18 cellular contexts compared by ENCODE assay signal in genomic region chr9:120338340-120338739, GRCh38.
DNase-seq lines count a peak whose midpoint lies in the region; ATAC-seq, FAIRE-seq and TF ChIP-seq lines count a peak whose summit lies in the region.
"Had no signal": no experiment of that assay in that cellular context is flagged by ENCODE, and none has a peak within 500 bp of the region (broad histone marks: within the 10 kb centered on the region; RNA-seq: fewer than 3 reads in every experiment).

No MANE protein-coding gene starts in this region.

- no peak overlapping the region for H2BK5ac ChIP-seq in H9 (ENCODE audit: insufficient read length, low read length)

- H3K56ac ChIP-seq in H9 (ENCODE audit: insufficient read length, low read depth, low read length), result no peak overlapping the region

- H4K20me1 ChIP-seq in H9 (ENCODE audit: control insufficient read depth, insufficient read depth, insufficient read length) (no peaks in the 10 kb centered on the region), K562 (replicated peaks; ENCODE audit: control insufficient read depth, insufficient read depth, low read length) (no peaks in the 10 kb centered on the region)
- H4K20me1 ChIP-seq: BLaER1 treated with 17β-estradiol and CSF1 and Interleukin-3, amounts not matched to agents 10 nM and 100 nM had no signal

- no peak overlapping the region for H2AK5ac ChIP-seq in H9 (ENCODE audit: insufficient read length, low read length)

- H4K5ac ChIP-seq in H9 (ENCODE audit: insufficient read length, low read depth, low read length), result no peak overlapping the region

- H2AFZ ChIP-seq in H9 (ENCODE audit: low read length), result no peak overlapping the region
- H2AFZ ChIP-seq in K562 (ENCODE audit: low read depth, low read length), result no peak overlapping the region

- no peak overlapping the region for H3K4me3 ChIP-seq in K562
- H3K4me3 ChIP-seq in gastrocnemius medialis, result no peak overlapping the region
- H3K4me3 ChIP-seq: BLaER1 treated with 17β-estradiol and CSF1 and Interleukin-3, amounts not matched to agents 10 nM and 100 nM had no signal

- peak; percentile 29 for DNase-seq in activated CD8-positive, alpha-beta memory T cell treated with anti-CD3 and anti-CD28 coated beads, Interleukin-2, amount 10 ng/mL, durations not matched to agents 7 days and 5 days
- DNase-seq in activated CD8-positive, alpha-beta memory T cell treated with anti-CD3 and anti-CD28 coated beads for 24 hours, result no peak
- DNase-seq in H9, result no peak
- no peak for DNase-seq in K562 (ENCODE audit: extremely low read depth in 1 of 4, low spot score in 3 of 4)
- no peak for DNase-seq in gastrocnemius medialis
- no peak for DNase-seq in foreskin keratinocyte
- DNase-seq: AML-193; Calu3; CD4-positive, alpha-beta T cell; DMS 273 treated with DMSO at 0.1 percent for 48 hours; GOT3; HCEC 1CT; HFFc6 had no signal

- no peak for ATAC-seq in activated CD8-positive, alpha-beta memory T cell treated with anti-CD3 and anti-CD28 coated beads, Interleukin-2, amount 10 ng/mL, durations not matched to agents 7 days and 5 days
- 0 out of 3 replicates have a peak, but pooled peaks have one; percentile 48 for ATAC-seq in K562
- peak; percentile 24 for ATAC-seq in stimulated activated memory B cell treated with anti-CD40 and anti-IgM and Interleukin-4, amounts not matched to agents 10 μg/mL and 1 μg/mL and 100 μg/mL, for 72 hours
- ATAC-seq in gastrocnemius medialis, result no peak
- ATAC-seq in GM21528 (IDR thresholded peaks at IDR 0.05; ENCODE audit: low FRiP score, unreplicated experiment), result no peak
- no peak for ATAC-seq in foreskin keratinocyte

- no peak overlapping the region for H2BK12ac ChIP-seq in H9 (ENCODE audit: insufficient read length, low read depth, low read length)

- FAIRE-seq in K562 (lab: Jason Lieb, UNC), result no peak
- FAIRE-seq: GM12891 had no signal

- no peak overlapping the region for H4K91ac ChIP-seq in H9 (ENCODE audit: insufficient read length, low read depth, low read length)

- POLR2A ChIA-PET in K562 (lab: Yijun Ruan, JAX), result no interaction called here

- H3K4me2 ChIP-seq in H9 (ENCODE audit: insufficient read depth, insufficient read length, low read length), result no peak overlapping the region
- H3K4me2 ChIP-seq in K562 (ENCODE audit: insufficient read depth, low read length), result no peak overlapping the region
- H3K4me2 ChIP-seq: BLaER1 treated with 17β-estradiol and CSF1 and Interleukin-3, amounts not matched to agents 10 nM and 100 nM had no signal

- no peak overlapping the region for H3T11ph ChIP-seq in H9 (ENCODE audit: low read length)

- H2BK20ac ChIP-seq in H9 (ENCODE audit: low read depth, low read length, poor library complexity, severe bottlenecking), result no peak overlapping the region

- no CpG with 5 or more reads among the region's 2 CpGs for WGBS in H9 (ENCODE audit: extremely low coverage, insufficient read length, low lambda C conversion rate)
- WGBS in K562 (ENCODE audit: insufficient coverage, low coverage, missing lambda C conversion rate), result 0% methylated on average over 2 of the region's 2 CpGs

- intact Hi-C loops in K562 (cut with micrococcal nuclease) (no loop called here), gastrocnemius medialis (cut with DNase I; ENCODE audit: low total_unique reads) (no loop called here)

- no peak overlapping the region for H3K18ac ChIP-seq in H9 (ENCODE audit: insufficient read length, low read depth, low read length)

- peaks cover 7% of the 10 kb centered on the region for H3K4me1 Mint-ChIP-seq in activated CD8-positive, alpha-beta memory T cell treated with anti-CD3 and anti-CD28 coated beads, Interleukin-2, amount 10 ng/mL, durations not matched to agents 7 days and 5 days
- H3K4me1 Mint-ChIP-seq in H9, result peaks cover 0 to 4% of the 10 kb centered on the region in 2 experiments; a peak in 1 of 4 replicates
- H3K4me1 Mint-ChIP-seq in stimulated activated memory B cell treated with anti-CD40 and anti-IgM and Interleukin-4, amounts not matched to agents 10 μg/mL and 1 μg/mL and 100 μg/mL, for 72 hours, result no peaks in the 10 kb centered on the region

- no peak overlapping the region for H3K4me3 Mint-ChIP-seq in activated CD8-positive, alpha-beta memory T cell treated with anti-CD3 and anti-CD28 coated beads, Interleukin-2, amount 10 ng/mL, durations not matched to agents 7 days and 5 days
- no peak overlapping the region for H3K4me3 Mint-ChIP-seq in H9
- no peak overlapping the region for H3K4me3 Mint-ChIP-seq in stimulated activated memory B cell treated with anti-CD40 and anti-IgM and Interleukin-4, amounts not matched to agents 10 μg/mL and 1 μg/mL and 100 μg/mL, for 72 hours
- H3K4me3 Mint-ChIP-seq: CD4-positive, alpha-beta T cell; HFFc6 had no signal

- no peaks in the 10 kb centered on the region for H3K79me1 ChIP-seq in H9 (ENCODE audit: insufficient read depth, low read depth, low read length, poor library complexity, severe bottlenecking)

- BruUV-seq in K562 (replicated peaks; lab: Mats Ljungman, UMichigan), result no TSS peak

- H3K27ac ChIP-seq in H9 (ENCODE audit: insufficient read length, low read depth, low read length) (no peak overlapping the region), K562 (ENCODE audit: extremely low read depth, low read depth, low read length) (no peak overlapping the region), gastrocnemius medialis (no peak overlapping the region), foreskin keratinocyte (no peak overlapping the region)
- H3K27ac ChIP-seq: 22Rv1; BLaER1 treated with 17β-estradiol and CSF1 and Interleukin-3, amounts not matched to agents 10 nM and 100 nM had no signal

- no peak overlapping the region for H3K14ac ChIP-seq in H9 (ENCODE audit: insufficient read depth, low read length)

- H3K27me3 ChIP-seq in H9 (ENCODE audit: insufficient read depth, low read length), result no peaks in the 10 kb centered on the region
- peaks cover 0 to 5% of the 10 kb centered on the region in 2 experiments; a peak in 2 of 5 replicates for H3K27me3 ChIP-seq in K562 (ENCODE audit: control insufficient read depth in 2 of 2, insufficient read depth in 2 of 2, low read length in 2 of 2)
- no peaks in the 10 kb centered on the region for H3K27me3 ChIP-seq in gastrocnemius medialis
- H3K27me3 ChIP-seq in foreskin keratinocyte, result no peaks in the 10 kb centered on the region
- H3K27me3 ChIP-seq: BLaER1 treated with 17β-estradiol and CSF1 and Interleukin-3, amounts not matched to agents 10 nM and 100 nM had no signal

- in situ Hi-C loops in K562 (cut with MboI), result no loop called here
- in situ Hi-C loops in gastrocnemius medialis (cut with MboI; ENCODE audit: low sequenced_read_pairs in 4 of 4), result loop anchor here in 1 of 4 donors (25.0 kb wide), 1 partner anchor 376 kb away; no protein-coding TSS in a partner anchor

- H3K79me2 ChIP-seq in H9 (ENCODE audit: insufficient read depth, low read length) (no peaks in the 10 kb centered on the region), K562 (ENCODE audit: control insufficient read depth, insufficient read depth, low read length) (no peaks in the 10 kb centered on the region)

- peaks cover 11% of the 10 kb centered on the region for H3K27me3 Mint-ChIP-seq in activated CD8-positive, alpha-beta memory T cell treated with anti-CD3 and anti-CD28 coated beads, Interleukin-2, amount 10 ng/mL, durations not matched to agents 7 days and 5 days
- H3K27me3 Mint-ChIP-seq in H9 (ENCODE audit: low read depth), result no peaks in the 10 kb centered on the region
- H3K27me3 Mint-ChIP-seq in stimulated activated memory B cell treated with anti-CD40 and anti-IgM and Interleukin-4, amounts not matched to agents 10 μg/mL and 1 μg/mL and 100 μg/mL, for 72 hours, result no peaks in the 10 kb centered on the region

- no peak overlapping the region for H4K8ac ChIP-seq in H9 (replicated peaks; ENCODE audit: insufficient read length, low read depth, low read length)

- TF ChIP-seq POLR2A in K562 (conservative IDR thresholded peaks at IDR 0.05), result no peak
- no peak for TF ChIP-seq POLR2A in gastrocnemius medialis (IDR thresholded peaks at IDR 0.05)

- H3K27ac Mint-ChIP-seq in activated CD8-positive, alpha-beta memory T cell treated with anti-CD3 and anti-CD28 coated beads, Interleukin-2, amount 10 ng/mL, durations not matched to agents 7 days and 5 days, result no peak overlapping the region
- no peak overlapping the region for H3K27ac Mint-ChIP-seq in H9
- no peak overlapping the region for H3K27ac Mint-ChIP-seq in stimulated activated memory B cell treated with anti-CD40 and anti-IgM and Interleukin-4, amounts not matched to agents 10 μg/mL and 1 μg/mL and 100 μg/mL, for 72 hours
- H3K27ac Mint-ChIP-seq: CD4-positive, alpha-beta T cell; HFFc6 had no signal

- CTCF ChIA-PET in activated CD8-positive, alpha-beta memory T cell treated with anti-CD3 and anti-CD28 coated beads, Interleukin-2, amount 10 ng/mL, durations not matched to agents 7 days and 5 days (lab: Charles Lee), result no interaction called here
- CTCF ChIA-PET in K562 (lab: Yijun Ruan, JAX; ENCODE audit: low intra/inter-chr PET ratio), result no interaction called here

- H3K4me1 ChIP-seq in H9 (ENCODE audit: insufficient read depth, low read length) (no peaks in the 10 kb centered on the region), K562 (replicated peaks in 1 of 2; ENCODE audit: control insufficient read depth in 2 of 2, insufficient read depth in 2 of 2, low read length in 2 of 2) (no peaks in the 10 kb centered on the region), gastrocnemius medialis (no peaks in the 10 kb centered on the region), foreskin keratinocyte (peaks cover 10% of the 10 kb centered on the region)

- H3K4ac ChIP-seq in H9 (ENCODE audit: low read depth, low read length), result no peak overlapping the region

- TF ChIP-seq CTCF in H9 (conservative IDR thresholded peaks at IDR 0.05) (peak; percentile 29; the same call in 2 of the 3 replicates), K562 (IDR thresholded peaks at IDR 0.05 in 2 of 3, conservative IDR thresholded peaks at IDR 0.05 in 1 of 3; ENCODE audit: insufficient read depth in 2 of 3, low read depth in 1 of 3, low read length in 3 of 3) (0 out of 6 replicates have a peak, but pooled peaks of 1 of the 3 experiments have one; percentile 13), gastrocnemius medialis (IDR thresholded peaks at IDR 0.05 in 4 of 5, conservative IDR thresholded peaks at IDR 0.05 in 1 of 5) (no peak), foreskin keratinocyte (conservative IDR thresholded peaks at IDR 0.05) (no peak)

- H3K36me3 ChIP-seq in K562 (ENCODE audit: control insufficient read depth, insufficient read depth, low read length), result no peaks in the 10 kb centered on the region
- H3K36me3 ChIP-seq in gastrocnemius medialis, result no peaks in the 10 kb centered on the region
- H3K36me3 ChIP-seq: BLaER1 treated with 17β-estradiol and CSF1 and Interleukin-3, amounts not matched to agents 10 nM and 100 nM had no signal

- TF ChIP-seq EP300 in K562 (IDR thresholded peaks at IDR 0.05; ENCODE audit: low read length), result no peak

- no peak for TF ChIP-seq RAD21 in K562 (CRISPR knock-in tag; conservative IDR thresholded peaks at IDR 0.05 in 1 of 2, IDR thresholded peaks at IDR 0.05 in 1 of 2)

- no peaks in the 10 kb centered on the region for H3K9me1 ChIP-seq in K562 (ENCODE audit: control insufficient read depth, insufficient read depth, low read length)

- no peak overlapping the region for H3K9ac ChIP-seq in H9 (ENCODE audit: extremely low read depth, insufficient read length, low read length)
- no peak overlapping the region for H3K9ac ChIP-seq in K562 (ENCODE audit: insufficient read depth in 1 of 2, low read depth in 2 of 2, low read length in 2 of 2)
- H3K9ac ChIP-seq: BLaER1 treated with 17β-estradiol and CSF1 and Interleukin-3, amounts not matched to agents 10 nM and 100 nM had no signal

- no peak overlapping the region for H2BK120ac ChIP-seq in H9 (ENCODE audit: low read depth, low read length, poor library complexity, severe bottlenecking)

- H3K9me3 Mint-ChIP-seq in activated CD8-positive, alpha-beta memory T cell treated with anti-CD3 and anti-CD28 coated beads, Interleukin-2, amount 10 ng/mL, durations not matched to agents 7 days and 5 days (ENCODE audit: low read depth), result no peaks in the 10 kb centered on the region
- 0 out of 5 replicates have a peak, but pooled peaks cover 0 to 2% of the 10 kb centered on the region in 2 experiments for H3K9me3 Mint-ChIP-seq in H9
- H3K9me3 Mint-ChIP-seq in stimulated activated memory B cell treated with anti-CD40 and anti-IgM and Interleukin-4, amounts not matched to agents 10 μg/mL and 1 μg/mL and 100 μg/mL, for 72 hours, result no peaks in the 10 kb centered on the region
- H3K9me3 Mint-ChIP-seq: CD4-positive, alpha-beta T cell; HFFc6 had no signal

- no peaks in the 10 kb centered on the region for H3K23me2 ChIP-seq in H9 (ENCODE audit: insufficient read length, low read depth, low read length, poor library complexity, severe bottlenecking)

- H3K9me3 ChIP-seq in H9 (ENCODE audit: control insufficient read depth, low read depth, low read length), result no peaks in the 10 kb centered on the region
- H3K9me3 ChIP-seq in K562 (replicated peaks; ENCODE audit: control insufficient read depth, insufficient read depth, low read depth, low read length), result no peaks in the 10 kb centered on the region
- no peaks in the 10 kb centered on the region for H3K9me3 ChIP-seq in gastrocnemius medialis
- H3K9me3 ChIP-seq: BLaER1 treated with 17β-estradiol and CSF1 and Interleukin-3, amounts not matched to agents 10 nM and 100 nM had no signal

- no peaks in the 10 kb centered on the region for H3K36me3 Mint-ChIP-seq in activated CD8-positive, alpha-beta memory T cell treated with anti-CD3 and anti-CD28 coated beads, Interleukin-2, amount 10 ng/mL, durations not matched to agents 7 days and 5 days
- H3K36me3 Mint-ChIP-seq in H9 (ENCODE audit: insufficient read depth in 1 of 3, low read depth in 3 of 3), result peaks cover 0 to 5% (median 0%) of the 10 kb centered on the region in 3 experiments; a peak in 2 of 7 replicates
- H3K36me3 Mint-ChIP-seq in stimulated activated memory B cell treated with anti-CD40 and anti-IgM and Interleukin-4, amounts not matched to agents 10 μg/mL and 1 μg/mL and 100 μg/mL, for 72 hours, result no peaks in the 10 kb centered on the region

- no peak overlapping the region for H2BK15ac ChIP-seq in H9 (ENCODE audit: low read depth, low read length)

- no peak overlapping the region for H3K23ac ChIP-seq in H9 (ENCODE audit: insufficient read length, low read depth, low read length)

Comparison
In these comparisons a context has a peak if more than half of its experiments do, and no peak if none do; other contexts are left out.
1. ATAC-seq: peak in K562 (single experiment) and stimulated activated memory B cell treated with anti-CD40 and anti-IgM and Interleukin-4, amounts not matched to agents 10 μg/mL and 1 μg/mL and 100 μg/mL, for 72 hours (single experiment); none in activated CD8-positive, alpha-beta memory T cell treated with anti-CD3 and anti-CD28 coated beads, Interleukin-2, amount 10 ng/mL, durations not matched to agents 7 days and 5 days (single experiment), gastrocnemius medialis (0 of 2), GM21528 (single experiment) and foreskin keratinocyte (single experiment).